Comparison of ENCODE assay signal across 8 cellular contexts in genomic region chr22:42688914-42689275, GRCh38. TPM values are rescaled to one million over a fixed set of nuclear protein-coding genes. Genes with fewer than 3 reads are reported as not detected.
DNase-seq lines count a peak whose midpoint lies in the region; ATAC-seq and TF ChIP-seq lines count a peak whose summit lies in the region.

No MANE protein-coding gene starts in this region.

- WGBS in right lobe of liver (ENCODE audit: insufficient coverage, low coverage, low lambda C conversion rate, missing lambda C conversion rate): 45% methylated on average over 2 of the region's 8 CpGs

- H3K27me3 ChIP-seq in breast epithelium (no peaks in the 10 kb centered on the region), right lobe of liver (no peaks in the 10 kb centered on the region), subcutaneous abdominal adipose tissue (ENCODE audit: control insufficient read depth in 5 of 5, insufficient read depth in 4 of 5, low read length in 5 of 5) (no peaks in the 10 kb centered on the region)

- H3K9me3 ChIP-seq in breast epithelium (no peaks in the 10 kb centered on the region), right lobe of liver (no peaks in the 10 kb centered on the region), subcutaneous abdominal adipose tissue (ENCODE audit: control insufficient read depth in 5 of 5, low read length in 5 of 5) (no peaks in the 10 kb centered on the region)

- DNase-seq in HFFc6 (no peak), breast epithelium (ENCODE audit: low spot score in 2 of 2) (no peak), right lobe of liver (no peak)
- no peak for DNase-seq in activated CD8-positive, alpha-beta memory T cell treated with anti-CD3 and anti-CD28 coated beads, Interleukin-2, amount 10 ng/mL, durations not matched to agents 7 days and 5 days
- no peak for DNase-seq in activated CD4-positive, alpha-beta T cell treated with anti-CD3 and anti-CD28 coated beads for 48 hours

- H3K9me3 Mint-ChIP-seq in HFFc6: no peaks in the 10 kb centered on the region
- no peaks in the 10 kb centered on the region for H3K9me3 Mint-ChIP-seq in activated CD8-positive, alpha-beta memory T cell treated with anti-CD3 and anti-CD28 coated beads, Interleukin-2, amount 10 ng/mL, durations not matched to agents 7 days and 5 days (ENCODE audit: low read depth)

- no peaks in the 10 kb centered on the region for H3K27me3 Mint-ChIP-seq in HFFc6 (ENCODE audit: insufficient read depth)
- H3K27me3 Mint-ChIP-seq in activated CD8-positive, alpha-beta memory T cell treated with anti-CD3 and anti-CD28 coated beads, Interleukin-2, amount 10 ng/mL, durations not matched to agents 7 days and 5 days: no peaks in the 10 kb centered on the region

- H3K4me3 ChIP-seq in breast epithelium (peak overlapping the region in 1 of 3 donors; percentile 27), right lobe of liver (peak overlapping the region in 1 of 3 donors; percentile 17), subcutaneous abdominal adipose tissue (ENCODE audit: low read depth in 1 of 5, low read length in 5 of 5) (no peak overlapping the region)

- peak overlapping the region; percentile 78 for H3K27ac Mint-ChIP-seq in HFFc6
- no peak overlapping the region for H3K27ac Mint-ChIP-seq in activated CD8-positive, alpha-beta memory T cell treated with anti-CD3 and anti-CD28 coated beads, Interleukin-2, amount 10 ng/mL, durations not matched to agents 7 days and 5 days

- intact Hi-C loops in breast epithelium (cut with DNase I; ENCODE audit: low total_unique reads) (no loop called here), right lobe of liver (cut with DNase I) (no loop called here)

- CTCF ChIA-PET in activated CD8-positive, alpha-beta memory T cell treated with anti-CD3 and anti-CD28 coated beads, Interleukin-2, amount 10 ng/mL, durations not matched to agents 7 days and 5 days (lab: Charles Lee): no interaction called here

- peak overlapping the region in 3 of 5 donors; percentile 37 to 41 (median 38) for H3K9ac ChIP-seq in subcutaneous abdominal adipose tissue (ENCODE audit: low read length in 5 of 5)

- H3K4me3 Mint-ChIP-seq in HFFc6: peak overlapping the region; percentile 61
- no peak overlapping the region for H3K4me3 Mint-ChIP-seq in activated CD8-positive, alpha-beta memory T cell treated with anti-CD3 and anti-CD28 coated beads, Interleukin-2, amount 10 ng/mL, durations not matched to agents 7 days and 5 days

- H3K4me1 ChIP-seq in breast epithelium: peaks cover 11 to 15% of the 10 kb centered on the region in 2 donors
- H3K4me1 ChIP-seq in right lobe of liver: peaks cover 0 to 11% (median 7%) of the 10 kb centered on the region in 4 donors
- H3K4me1 ChIP-seq in subcutaneous abdominal adipose tissue (ENCODE audit: control insufficient read depth in 5 of 5, insufficient read depth in 5 of 5, low read length in 5 of 5): peaks cover 23 to 56% (median 47%) of the 10 kb centered on the region in 5 donors

- ATAC-seq in right lobe of liver (peak in 1 of 4 donors; percentile 21), GM21786 (IDR thresholded peaks at IDR 0.05; ENCODE audit: unreplicated experiment) (no peak), HG03378 (IDR thresholded peaks at IDR 0.05; ENCODE audit: unreplicated experiment) (no peak)
- ATAC-seq in activated CD8-positive, alpha-beta memory T cell treated with anti-CD3 and anti-CD28 coated beads, Interleukin-2, amount 10 ng/mL, durations not matched to agents 7 days and 5 days: no peak

- TF ChIP-seq POLR2A in breast epithelium (IDR thresholded peaks at IDR 0.05) (no peak), right lobe of liver (IDR thresholded peaks at IDR 0.05) (no peak)

- peak overlapping the region; percentile 78 to 92 for H3K27ac ChIP-seq in breast epithelium
- peak overlapping the region; percentile 51 to 80 (median 73) for H3K27ac ChIP-seq in right lobe of liver
- peak overlapping the region; percentile 92 for H3K27ac ChIP-seq in subcutaneous abdominal adipose tissue (ENCODE audit: low read depth, low read length)

- peaks cover 34% of the 10 kb centered on the region for H3K4me1 Mint-ChIP-seq in HFFc6 (ENCODE audit: low read depth)
- H3K4me1 Mint-ChIP-seq in activated CD8-positive, alpha-beta memory T cell treated with anti-CD3 and anti-CD28 coated beads, Interleukin-2, amount 10 ng/mL, durations not matched to agents 7 days and 5 days: no peaks in the 10 kb centered on the region

- TF ChIP-seq CTCF in HFFc6 (IDR thresholded peaks at IDR 0.05): no peak
- no peak for TF ChIP-seq CTCF in breast epithelium (IDR thresholded peaks at IDR 0.05)
- no peak for TF ChIP-seq CTCF in right lobe of liver (IDR thresholded peaks at IDR 0.05)

- H3K36me3 Mint-ChIP-seq in HFFc6 (ENCODE audit: low read depth): no peaks in the 10 kb centered on the region
- no peaks in the 10 kb centered on the region for H3K36me3 Mint-ChIP-seq in activated CD8-positive, alpha-beta memory T cell treated with anti-CD3 and anti-CD28 coated beads, Interleukin-2, amount 10 ng/mL, durations not matched to agents 7 days and 5 days

- H3K36me3 ChIP-seq in breast epithelium (no peaks in the 10 kb centered on the region), right lobe of liver (no peaks in the 10 kb centered on the region), subcutaneous abdominal adipose tissue (ENCODE audit: control insufficient read depth in 5 of 5, insufficient read depth in 5 of 5, low read length in 5 of 5) (peaks cover 0 to 22% (median 17%) of the 10 kb centered on the region in 5 donors)

RNA-seq across cellular contexts. Expression of gene A4GALT, which starts 31.8 kb away (rescaled TPM):
- total RNA-seq in HFFc6 (2021; fragmentation: NEBNext Ultra II Directional; extraction: Animal tissue kit (Norgen Biotek cat#: 25700)): 10 to 100 TPM; 12.2 to 14.3 (median 13.1) TPM
- total RNA-seq in breast epithelium (10 to 100 TPM in 2 of 3 donors, 1 to 10 TPM in 1; 6.6 to 32.8 (median 22.9) TPM), right lobe of liver (1 to 10 TPM in 5 of 6 experiments, under 1 TPM in 1; 0.86 to 3.7 (median 2.2) TPM)
- under 1 TPM; 0.52 to 0.61 TPM for total RNA-seq in activated CD8-positive, alpha-beta memory T cell treated with anti-CD3 and anti-CD28 coated beads, Interleukin-2, amount 10 ng/mL, durations not matched to agents 7 days and 5 days

RNA-seq across cellular contexts. Expression of gene CYB5R3, which starts 39.7 kb away (rescaled TPM):
- total RNA-seq in HFFc6 (2021; fragmentation: NEBNext Ultra II Directional; extraction: Animal tissue kit (Norgen Biotek cat#: 25700)): 100 to 1,000 TPM; 315 to 413 (median 347) TPM
- total RNA-seq in breast epithelium (100 to 1,000 TPM in 1 of 3 donors, 10 to 100 TPM in 2; 56.5 to 248 (median 87.5) TPM), right lobe of liver (100 to 1,000 TPM; 146 to 211 (median 170) TPM)
- total RNA-seq in activated CD8-positive, alpha-beta memory T cell treated with anti-CD3 and anti-CD28 coated beads, Interleukin-2, amount 10 ng/mL, durations not matched to agents 7 days and 5 days: 10 to 100 TPM; 66.2 to 66.8 TPM

RNA-seq across cellular contexts. Expression of gene ATP5MGL, which starts 48.5 kb away (rescaled TPM):
- total RNA-seq in HFFc6 (2021; fragmentation: NEBNext Ultra II Directional; extraction: Animal tissue kit (Norgen Biotek cat#: 25700)): under 1 TPM in 3 of 6 experiments, not detected in 3; 0.26 to 0.64 (median 0.54) TPM
- under 1 TPM in 1 of 3 donors, not detected in 2; 0.73 TPM for total RNA-seq in breast epithelium
- total RNA-seq in right lobe of liver: under 1 TPM in 3 of 6 experiments, not detected in 3; 0.37 to 0.78 (median 0.68) TPM
- 1 to 10 TPM in 1 of 2 experiments, under 1 TPM in 1; 0.68 to 1.0 TPM for total RNA-seq in activated CD8-positive, alpha-beta memory T cell treated with anti-CD3 and anti-CD28 coated beads, Interleukin-2, amount 10 ng/mL, durations not matched to agents 7 days and 5 days
